20 cellular contexts compared by ENCODE assay signal in the genomic region with DNA sequence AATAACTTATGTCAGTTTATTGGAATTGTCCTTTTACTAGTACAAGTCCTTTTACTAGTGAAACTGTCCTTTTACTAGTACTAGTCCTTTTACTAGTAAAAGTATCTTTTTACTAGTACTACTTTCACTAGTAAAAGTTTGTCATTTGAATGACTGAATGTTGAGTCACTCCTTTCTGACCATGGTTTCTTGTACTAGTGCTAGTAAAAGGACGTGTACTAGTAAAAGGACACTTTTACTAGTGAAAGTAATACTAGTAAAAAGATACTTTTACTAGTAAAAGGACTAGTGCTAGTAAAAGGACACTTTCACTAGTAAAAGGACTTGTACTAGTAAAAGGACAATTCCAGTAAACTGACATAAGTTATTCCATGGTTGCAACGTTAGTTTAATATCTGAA.
A peak's percentile ranks its signal among the peaks of the same experiment; 100 is the strongest.
DNase-seq lines count a peak whose midpoint lies in the region; ATAC-seq, FAIRE-seq and TF ChIP-seq lines count a peak whose summit lies in the region.
"Had no signal": no experiment of that assay in that cellular context is flagged by ENCODE, and none has a peak within 500 bp of the region (broad histone marks: within the 10 kb centered on the region; RNA-seq: fewer than 3 reads in every experiment).

No MANE protein-coding gene starts in this region.

- no peak for TF ChIP-seq POLR2A in K562 (conservative IDR thresholded peaks at IDR 0.05)

- BruUV-seq in K562 (replicated peaks; lab: Mats Ljungman, UMichigan) (no TSS peak), A673 (replicated peaks; lab: Mats Ljungman, UMichigan) (no TSS peak)

- TF ChIP-seq CTCF in HEK293 (tag by site-specific recombination; IDR thresholded peaks at IDR 0.05) (no peak), K562 (IDR thresholded peaks at IDR 0.05 in 2 of 3, conservative IDR thresholded peaks at IDR 0.05 in 1 of 3; ENCODE audit: insufficient read depth in 2 of 3, low read depth in 1 of 3, low read length in 3 of 3) (no peak), A673 (conservative IDR thresholded peaks at IDR 0.05; ENCODE audit: low read depth, low read length) (no peak)

- H3K27ac Mint-ChIP-seq in natural killer cell treated with Interleukin-12 subunit alpha and Interleukin-12 subunit beta and Interleukin-15 and Interleukin-18, amount 100 ng/mL, for 72 hours = no peak overlapping the region
- H3K27ac Mint-ChIP-seq: B cell; CD4-positive, alpha-beta T cell; CD8-positive, alpha-beta T cell had no signal

- no peak for FAIRE-seq in K562 (lab: Jason Lieb, UNC)
- FAIRE-seq: A204.1, D721Med, GM12891, GM19239 had no signal

- H3K36me3 Mint-ChIP-seq in natural killer cell treated with Interleukin-12 subunit alpha and Interleukin-12 subunit beta and Interleukin-15 and Interleukin-18, amount 100 ng/mL, for 72 hours = peaks cover 6% of the 10 kb centered on the region

- no peaks in the 10 kb centered on the region for H3K4me1 Mint-ChIP-seq in natural killer cell treated with Interleukin-12 subunit alpha and Interleukin-12 subunit beta and Interleukin-15 and Interleukin-18, amount 100 ng/mL, for 72 hours (ENCODE audit: low read depth in 2 of 2)
- H3K4me1 Mint-ChIP-seq: B cell had no signal

- no peak overlapping the region for H3K4me2 ChIP-seq in K562 (ENCODE audit: insufficient read depth, low read length)
- H3K4me2 ChIP-seq: BLaER1 treated with 17β-estradiol and CSF1 and Interleukin-3, amounts not matched to agents 10 nM and 100 nM had no signal

- intact Hi-C loops in K562 (cut with micrococcal nuclease) = no loop called here
- intact Hi-C loops in A673 (cut with micrococcal nuclease; ENCODE audit: unreplicated experiment) = no loop called here

- H3K4me3 Mint-ChIP-seq in natural killer cell treated with Interleukin-12 subunit alpha and Interleukin-12 subunit beta and Interleukin-15 and Interleukin-18, amount 100 ng/mL, for 72 hours = no peak overlapping the region
- H3K4me3 Mint-ChIP-seq: B cell; CD4-positive, alpha-beta T cell; CD8-positive, alpha-beta T cell had no signal

- 0% methylated on average over 2 of the region's 2 CpGs for WGBS in K562 (ENCODE audit: insufficient coverage, low coverage, missing lambda C conversion rate)

- peaks cover 4% of the 10 kb centered on the region for H3K9me3 Mint-ChIP-seq in natural killer cell treated with Interleukin-12 subunit alpha and Interleukin-12 subunit beta and Interleukin-15 and Interleukin-18, amount 100 ng/mL, for 72 hours

- no peak for TF ChIP-seq EP300 in K562 (IDR thresholded peaks at IDR 0.05; ENCODE audit: low read length)

- H3K79me2 ChIP-seq in K562 (ENCODE audit: control insufficient read depth, insufficient read depth, low read length) = no peaks in the 10 kb centered on the region

- POLR2A ChIA-PET in HEK293 (lab: Yijun Ruan, JAX) = no interaction called here
- POLR2A ChIA-PET in K562 (lab: Yijun Ruan, JAX) = no interaction called here
- POLR2A ChIA-PET in A673 (lab: Charles Lee; ENCODE audit: low non-redundant PET) = no interaction called here

- H3K4me3 ChIP-seq in HEK293 (ENCODE audit: low read depth, low read length) (no peak overlapping the region), K562 (no peak overlapping the region), A673 (ENCODE audit: low read depth, low read length, poor library complexity, severe bottlenecking) (no peak overlapping the region)
- H3K4me3 ChIP-seq: BLaER1 treated with 17β-estradiol and CSF1 and Interleukin-3, amounts not matched to agents 10 nM and 100 nM had no signal

- no peaks in the 10 kb centered on the region for H3K9me1 ChIP-seq in K562 (ENCODE audit: control insufficient read depth, insufficient read depth, low read length)

- H3K4me1 ChIP-seq in HEK293 (ENCODE audit: control insufficient read depth, insufficient read depth, low read length) (no peaks in the 10 kb centered on the region), K562 (replicated peaks in 1 of 2; ENCODE audit: control insufficient read depth in 2 of 2, insufficient read depth in 2 of 2, low read length in 2 of 2) (no peaks in the 10 kb centered on the region; a peak in 1 of 5 replicates), A673 (ENCODE audit: insufficient read depth, low read length, poor library complexity, severe bottlenecking) (no peaks in the 10 kb centered on the region)
- H3K4me1 ChIP-seq: BLaER1 treated with 17β-estradiol and CSF1 and Interleukin-3, amounts not matched to agents 10 nM and 100 nM; Caco-2 had no signal

- no peak for TF ChIP-seq RAD21 in K562 (CRISPR knock-in tag; conservative IDR thresholded peaks at IDR 0.05 in 1 of 2, IDR thresholded peaks at IDR 0.05 in 1 of 2)

- H3K36me3 ChIP-seq in HEK293 (ENCODE audit: control insufficient read depth in 2 of 2, insufficient read depth in 1 of 2, low read length in 2 of 2) (no peaks in the 10 kb centered on the region), K562 (ENCODE audit: control insufficient read depth, insufficient read depth, low read length) (no peaks in the 10 kb centered on the region), A673 (ENCODE audit: insufficient read depth, low read length, poor library complexity, severe bottlenecking) (no peaks in the 10 kb centered on the region)

- H4K20me1 ChIP-seq in K562 (replicated peaks; ENCODE audit: control insufficient read depth, insufficient read depth, low read length) = no peaks in the 10 kb centered on the region
- H4K20me1 ChIP-seq: BLaER1 treated with 17β-estradiol and CSF1 and Interleukin-3, amounts not matched to agents 10 nM and 100 nM had no signal

- in situ Hi-C loops in K562 (cut with MboI) = no loop called here

- no peaks in the 10 kb centered on the region for H3K27me3 Mint-ChIP-seq in natural killer cell treated with Interleukin-12 subunit alpha and Interleukin-12 subunit beta and Interleukin-15 and Interleukin-18, amount 100 ng/mL, for 72 hours
- H3K27me3 Mint-ChIP-seq: B cell; CD4-positive, alpha-beta T cell had no signal

- CTCF ChIA-PET in HEK293 (lab: Yijun Ruan, JAX) = interaction anchor here (0.6 kb wide), 1 partner anchor 372 kb away, joined by 4 read pairs; no protein-coding TSS in a partner anchor
- CTCF ChIA-PET in K562 (lab: Yijun Ruan, JAX; ENCODE audit: low intra/inter-chr PET ratio) = interaction anchor here (0.7 kb wide), 1 partner anchor 1964 kb away, joined by 4 read pairs; no protein-coding TSS in a partner anchor
- CTCF ChIA-PET in A673 (lab: Charles Lee) = no interaction called here

- H3K27ac ChIP-seq in HEK293 (ENCODE audit: extremely low read depth, low read depth, low read length) = no peak overlapping the region
- no peak overlapping the region for H3K27ac ChIP-seq in K562 (ENCODE audit: extremely low read depth, low read depth, low read length)
- H3K27ac ChIP-seq in A673 (ENCODE audit: low read depth, low read length, poor library complexity, severe bottlenecking) = no peak overlapping the region
- H3K27ac ChIP-seq: BLaER1 treated with 17β-estradiol and CSF1 and Interleukin-3, amounts not matched to agents 10 nM and 100 nM; C4-2B had no signal

- H2AFZ ChIP-seq in K562 (ENCODE audit: low read depth, low read length) = no peak overlapping the region

- DNase-seq in K562 (ENCODE audit: extremely low read depth in 1 of 4, low spot score in 3 of 4) (no peak), activated gamma-delta T cell (lab: John Stamatoyannopoulos, UW) (no peak), A673 (ENCODE audit: low spot score) (no peak)
- no peak for DNase-seq in natural killer cell treated with Interleukin-12 subunit alpha and Interleukin-12 subunit beta and Interleukin-15 and Interleukin-18, amount 100 ng/mL, for 72 hours (ENCODE audit: low spot score)
- DNase-seq: 8988T; AML-193; Caco-2; Calu3; CD4-positive, alpha-beta T cell; CD8-positive, alpha-beta T cell; DMS79 treated with DMSO at 0.1 percent for 48 hours; GF-D8 had no signal

- H3K27me3 ChIP-seq in K562 (ENCODE audit: control insufficient read depth in 2 of 2, insufficient read depth in 2 of 2, low read length in 2 of 2) = no peaks in the 10 kb centered on the region
- H3K27me3 ChIP-seq in A673 (replicated peaks; ENCODE audit: insufficient read depth, low read depth, low read length, poor library complexity) = no peaks in the 10 kb centered on the region
- H3K27me3 ChIP-seq: BLaER1 treated with 17β-estradiol and CSF1 and Interleukin-3, amounts not matched to agents 10 nM and 100 nM had no signal

- H3K9me3 ChIP-seq in HEK293 (ENCODE audit: control insufficient read depth, insufficient read depth, low read depth, low read length) (no peaks in the 10 kb centered on the region), K562 (replicated peaks; ENCODE audit: control insufficient read depth, insufficient read depth, low read depth, low read length) (no peaks in the 10 kb centered on the region), A673 (ENCODE audit: low read depth, low read length, poor library complexity, severe bottlenecking) (no peaks in the 10 kb centered on the region)
- H3K9me3 ChIP-seq: Caco-2 had no signal

- H3K9ac ChIP-seq in K562 (ENCODE audit: insufficient read depth in 1 of 2, low read depth in 2 of 2, low read length in 2 of 2) = no peak overlapping the region
- H3K9ac ChIP-seq: BLaER1 treated with 17β-estradiol and CSF1 and Interleukin-3, amounts not matched to agents 10 nM and 100 nM had no signal

- ATAC-seq in K562 = no peak
- no peak for ATAC-seq in natural killer cell treated with Interleukin-12 subunit alpha and Interleukin-12 subunit beta and Interleukin-15 and Interleukin-18, amount 100 ng/mL, for 72 hours
- ATAC-seq: CD8-positive, alpha-beta T cell had no signal

TF ChIP-seq in HEK293, 187 proteins besides CTCF, POLR2A, EP300 and RAD21:
- TF ChIP-seq ZNF658 (tag by site-specific recombination; IDR thresholded peaks at IDR 0.05) (no peak), PRDM1 (tag by site-specific recombination; IDR thresholded peaks at IDR 0.05) (peak; percentile 99)

TF ChIP-seq in K562, 482 proteins besides CTCF, POLR2A, EP300 and RAD21:
- TF ChIP-seq, protein P1, sequence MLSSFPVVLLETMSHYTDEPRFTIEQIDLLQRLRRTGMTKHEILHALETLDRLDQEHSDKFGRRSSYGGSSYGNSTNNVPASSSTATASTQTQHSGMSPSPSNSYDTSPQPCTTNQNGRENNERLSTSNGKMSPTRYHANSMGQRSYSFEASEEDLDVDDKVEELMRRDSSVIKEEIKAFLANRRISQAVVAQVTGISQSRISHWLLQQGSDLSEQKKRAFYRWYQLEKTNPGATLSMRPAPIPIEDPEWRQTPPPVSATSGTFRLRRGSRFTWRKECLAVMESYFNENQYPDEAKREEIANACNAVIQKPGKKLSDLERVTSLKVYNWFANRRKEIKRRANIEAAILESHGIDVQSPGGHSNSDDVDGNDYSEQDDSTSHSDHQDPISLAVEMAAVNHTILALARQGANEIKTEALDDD (IDR thresholded peaks at IDR 0.05) = peak; percentile 70; the same call in 1 of the 2 replicates
- TF ChIP-seq SMARCE1 (IDR thresholded peaks at IDR 0.05) = no peak
